14 cellular contexts compared by ENCODE assay signal in genomic region chr16:17013067-17013466, GRCh38.
DNase-seq lines count a peak whose midpoint lies in the region; ATAC-seq and TF ChIP-seq lines count a peak whose summit lies in the region.
"Had no signal": no experiment of that assay in that cellular context is flagged by ENCODE, and none has a peak within 500 bp of the region (broad histone marks: within the 10 kb centered on the region; RNA-seq: fewer than 3 reads in every experiment).

No MANE protein-coding gene starts in this region.

- H3K4me3 Mint-ChIP-seq in CD4-positive, alpha-beta memory T cell = peak overlapping the region; percentile 81 to 91 (median 86)
- H3K4me3 Mint-ChIP-seq in activated CD8-positive, alpha-beta T cell treated with anti-CD3 and anti-CD28 coated beads, Interleukin-2, amount 10 ng/mL, durations not matched to agents 7 days and 5 days = peak overlapping the region; percentile 56

- H3K4me1 ChIP-seq in BLaER1 treated with 17β-estradiol and CSF1 and Interleukin-3, amounts not matched to agents 10 nM and 100 nM = peaks cover 9 to 20% (median 17%) of the 10 kb centered on the region in 10 experiments
- peaks cover 20% of the 10 kb centered on the region for H3K4me1 ChIP-seq in CD4-positive, alpha-beta memory T cell (ENCODE audit: insufficient read depth, low read length)
- peaks cover 5% of the 10 kb centered on the region for H3K4me1 ChIP-seq in mucosa of descending colon (ENCODE audit: low read depth)
- H3K4me1 ChIP-seq: prostate gland, suprapubic skin had no signal

- peaks cover 0 to 9% (median 5%) of the 10 kb centered on the region in 8 donors for H3K9me3 Mint-ChIP-seq in CD4-positive, alpha-beta memory T cell
- peaks cover 12% of the 10 kb centered on the region for H3K9me3 Mint-ChIP-seq in activated CD8-positive, alpha-beta T cell treated with anti-CD3 and anti-CD28 coated beads, Interleukin-2, amount 10 ng/mL, durations not matched to agents 7 days and 5 days (ENCODE audit: insufficient read depth)

- POLR2A ChIA-PET in CD4-positive, alpha-beta memory T cell (lab: Charles Lee; ENCODE audit: partially characterized antibody) = interaction anchor here (0.6 to 1.5 kb wide), 5 partner anchors 20 to 514 kb away, joined by 3 to 6 read pairs (median 3); no protein-coding TSS in a partner anchor
- POLR2A ChIA-PET in activated CD8-positive, alpha-beta T cell treated with anti-CD3 and anti-CD28 coated beads, Interleukin-2, amount 10 ng/mL, durations not matched to agents 7 days and 5 days (lab: Charles Lee) = interaction anchor here (0.6 to 0.8 kb wide), 3 partner anchors 12 to 1777 kb away, joined by 3 to 4 read pairs (median 3); partner anchors contain the start of gene RPS15A
- POLR2A ChIA-PET in HEK293T (lab: Yijun Ruan, JAX) = no interaction called here

- peaks cover 0 to 9% (median 0%) of the 10 kb centered on the region in 11 experiments; a peak in 2 of 22 replicates for H3K27me3 ChIP-seq in BLaER1 treated with 17β-estradiol and CSF1 and Interleukin-3, amounts not matched to agents 10 nM and 100 nM
- H3K27me3 ChIP-seq in CD4-positive, alpha-beta memory T cell (ENCODE audit: insufficient read depth, low read length) = no peaks in the 10 kb centered on the region

- H3K36me3 Mint-ChIP-seq in CD4-positive, alpha-beta memory T cell = peaks cover 0 to 7% of the 10 kb centered on the region in 2 donors
- peaks cover 7% of the 10 kb centered on the region for H3K36me3 Mint-ChIP-seq in activated CD8-positive, alpha-beta T cell treated with anti-CD3 and anti-CD28 coated beads, Interleukin-2, amount 10 ng/mL, durations not matched to agents 7 days and 5 days (ENCODE audit: low read depth)

- H3K27ac Mint-ChIP-seq in CD4-positive, alpha-beta memory T cell = peak overlapping the region; percentile 88 to 99 (median 96)
- H3K27ac Mint-ChIP-seq in activated CD8-positive, alpha-beta T cell treated with anti-CD3 and anti-CD28 coated beads, Interleukin-2, amount 10 ng/mL, durations not matched to agents 7 days and 5 days = no peak overlapping the region

- H3K27ac ChIP-seq in BLaER1 treated with 17β-estradiol and CSF1 and Interleukin-3, amounts not matched to agents 10 nM and 100 nM = peak overlapping the region in 1 of 11 experiments; percentile 35; a peak in 1 of 22 replicates
- H3K27ac ChIP-seq in CD4-positive, alpha-beta memory T cell (ENCODE audit: low read depth, low read length) = peak overlapping the region; percentile 46
- H3K27ac ChIP-seq: prostate gland, suprapubic skin had no signal

- no peak overlapping the region for H3K4me3 ChIP-seq in BLaER1 treated with 17β-estradiol and CSF1 and Interleukin-3, amounts not matched to agents 10 nM and 100 nM
- H3K4me3 ChIP-seq in CD4-positive, alpha-beta memory T cell (ENCODE audit: low read length in 2 of 2) = peak overlapping the region in 1 of 2 donors; percentile 62
- H3K4me3 ChIP-seq in mucosa of descending colon = no peak overlapping the region
- H3K4me3 ChIP-seq: prostate gland, suprapubic skin had no signal

- CTCF ChIA-PET in CD4-positive, alpha-beta memory T cell (lab: Charles Lee; ENCODE audit: partially characterized antibody) = interaction anchor here (1.0 to 1.2 kb wide), 2 partner anchors 19 to 566 kb away, joined by 3 to 4 read pairs; no protein-coding TSS in a partner anchor
- CTCF ChIA-PET in activated CD8-positive, alpha-beta T cell treated with anti-CD3 and anti-CD28 coated beads, Interleukin-2, amount 10 ng/mL, durations not matched to agents 7 days and 5 days (lab: Charles Lee) = interaction anchor here (0.8 to 2.5 kb wide), 3 partner anchors 13 to 93 kb away, joined by 3 to 6 read pairs (median 4); no protein-coding TSS in a partner anchor
- CTCF ChIA-PET in HEK293T (lab: Yijun Ruan, JAX) = interaction anchor here (1.2 kb wide), 1 partner anchor 152 kb away, joined by 3 read pairs; no protein-coding TSS in a partner anchor

- H3K9me3 ChIP-seq in BLaER1 treated with 17β-estradiol and CSF1 and Interleukin-3, amounts not matched to agents 10 nM and 100 nM (replicated peaks in 1 of 11) = peaks cover 5 to 20% (median 12%) of the 10 kb centered on the region in 11 experiments; a peak in 21 of 22 replicates
- H3K9me3 ChIP-seq in CD4-positive, alpha-beta memory T cell (ENCODE audit: control insufficient read depth in 1 of 2, low read length in 2 of 2) = no peaks in the 10 kb centered on the region
- H3K9me3 ChIP-seq in mucosa of descending colon = no peaks in the 10 kb centered on the region
- H3K9me3 ChIP-seq: prostate gland, suprapubic skin had no signal

- H3K4me2 ChIP-seq in BLaER1 treated with 17β-estradiol and CSF1 and Interleukin-3, amounts not matched to agents 10 nM and 100 nM = peak overlapping the region; percentile 63 to 86 (median 76); a peak in 21 of 22 replicates

- no peak for ATAC-seq in activated CD8-positive, alpha-beta T cell treated with anti-CD3 and anti-CD28 coated beads, Interleukin-2, amount 10 ng/mL, durations not matched to agents 7 days and 5 days
- ATAC-seq in mucosa of descending colon (peak; percentile 5), HG03039 (IDR thresholded peaks at IDR 0.05; ENCODE audit: unreplicated experiment) (no peak)

- DNase-seq in CD4-positive, alpha-beta memory T cell = no peak
- no peak for DNase-seq in activated CD8-positive, alpha-beta T cell treated with anti-CD3 and anti-CD28 coated beads, Interleukin-2, amount 10 ng/mL, durations not matched to agents 7 days and 5 days
- DNase-seq in mucosa of descending colon (no peak), HEK293T (ENCODE audit: extremely low spot score) (no peak), NCI-H1436 treated with DMSO at 0.1 percent for 48 hours (lab: John Stamatoyannopoulos, UW) (no peak)
- DNase-seq: AML-193, DMS 273 treated with DMSO at 0.1 percent for 48 hours, HCEC 1CT, mammary epithelial cell, NCI-H774 had no signal

- H3K9ac ChIP-seq in BLaER1 treated with 17β-estradiol and CSF1 and Interleukin-3, amounts not matched to agents 10 nM and 100 nM = no peak overlapping the region

- H3K36me3 ChIP-seq in BLaER1 treated with 17β-estradiol and CSF1 and Interleukin-3, amounts not matched to agents 10 nM and 100 nM = no peaks in the 10 kb centered on the region
- H3K36me3 ChIP-seq in CD4-positive, alpha-beta memory T cell (ENCODE audit: insufficient read depth, low read length) = no peaks in the 10 kb centered on the region
- no peaks in the 10 kb centered on the region for H3K36me3 ChIP-seq in mucosa of descending colon (ENCODE audit: low read depth)
- H3K36me3 ChIP-seq: prostate gland, suprapubic skin had no signal

- H3K27me3 Mint-ChIP-seq in CD4-positive, alpha-beta memory T cell = no peaks in the 10 kb centered on the region
- H3K27me3 Mint-ChIP-seq in activated CD8-positive, alpha-beta T cell treated with anti-CD3 and anti-CD28 coated beads, Interleukin-2, amount 10 ng/mL, durations not matched to agents 7 days and 5 days (ENCODE audit: low read depth) = peaks cover 16% of the 10 kb centered on the region

- H3K4me1 Mint-ChIP-seq in CD4-positive, alpha-beta memory T cell = peaks cover 13 to 28% (median 22%) of the 10 kb centered on the region in 4 donors
- H3K4me1 Mint-ChIP-seq in activated CD8-positive, alpha-beta T cell treated with anti-CD3 and anti-CD28 coated beads, Interleukin-2, amount 10 ng/mL, durations not matched to agents 7 days and 5 days (ENCODE audit: low read depth) = peaks cover 21% of the 10 kb centered on the region

- H4K20me1 ChIP-seq in BLaER1 treated with 17β-estradiol and CSF1 and Interleukin-3, amounts not matched to agents 10 nM and 100 nM = no peaks in the 10 kb centered on the region

- TF ChIP-seq CTCF in mucosa of descending colon (IDR thresholded peaks at IDR 0.05) = no peak

- intact Hi-C loops in CD4-positive, alpha-beta memory T cell (cut with micrococcal nuclease) = loop anchor here (10.0 kb wide), 1 partner anchor 352 kb away; no protein-coding TSS in a partner anchor
- intact Hi-C loops in mucosa of descending colon (cut with DNase I, micrococcal nuclease) = no loop called here

TF ChIP-seq in HEK293T, 16 proteins besides CTCF, POLR2A, EP300 and RAD21:
- TF ChIP-seq NFRKB (IDR thresholded peaks at IDR 0.05) = no peak
- no peak for TF ChIP-seq TARDBP (IDR thresholded peaks at IDR 0.05)
- TF ChIP-seq ELF4 (IDR thresholded peaks at IDR 0.05) = no peak
- TF ChIP-seq SP1 (IDR thresholded peaks at IDR 0.05) = no peak
- TF ChIP-seq PKNOX1 (IDR thresholded peaks at IDR 0.05) = no peak
- no peak for TF ChIP-seq HDGF (IDR thresholded peaks at IDR 0.05; ENCODE audit: borderline replicate concordance)
- TF ChIP-seq L3MBTL2 (conservative IDR thresholded peaks at IDR 0.05) = no peak
- TF ChIP-seq CTBP1 (IDR thresholded peaks at IDR 0.05; ENCODE audit: borderline replicate concordance) = no peak
- TF ChIP-seq FOXA1 (IDR thresholded peaks at IDR 0.05) = no peak
- TF ChIP-seq LEF1 (IDR thresholded peaks at IDR 0.05; ENCODE audit: borderline replicate concordance) = no peak
- no peak for TF ChIP-seq SUZ12 (IDR thresholded peaks at IDR 0.05)
- TF ChIP-seq BHLHE40 (IDR thresholded peaks at IDR 0.05; ENCODE audit: borderline replicate concordance) = no peak
- no peak for TF ChIP-seq FOXK2 (IDR thresholded peaks at IDR 0.05)
- no peak for TF ChIP-seq ARNT (IDR thresholded peaks at IDR 0.05)
- no peak for TF ChIP-seq ZNF384 (IDR thresholded peaks at IDR 0.05)
- no peak for TF ChIP-seq FOXM1 (IDR thresholded peaks at IDR 0.05; ENCODE audit: borderline replicate concordance)
TF ChIP-seq in HEK293T: peak in this region for 0.
